In genomic region chr3:143443851-143444331, GRCh38 we compare ENCODE assay signal across 8 cellular contexts.
DNase-seq lines count a peak whose midpoint lies in the region; ATAC-seq and TF ChIP-seq lines count a peak whose summit lies in the region.

No MANE protein-coding gene starts in this region.

- peak overlapping the region; percentile 13 for H3K27ac Mint-ChIP-seq in activated B cell treated with CpG ODN at 0.5 μM for 24 hours

- ATAC-seq in activated B cell treated with CpG ODN at 0.5 μM for 24 hours (ENCODE audit: low read depth): no peak

- intact Hi-C loops in activated B cell treated with CpG ODN at 0.5 μM for 24 hours (cut with micrococcal nuclease): no loop called here
- intact Hi-C loops in posterior vena cava (cut with DNase I): no loop called here

- H3K4me3 ChIP-seq in fibroblast of villous mesenchyme (ENCODE audit: low read depth, low read length) (no peak overlapping the region), skeletal muscle cell (ENCODE audit: low read depth, low read length) (no peak overlapping the region)

- TF ChIP-seq CTCF in activated B cell treated with CpG ODN at 0.5 μM for 24 hours (IDR thresholded peaks at IDR 0.05): no peak
- no peak for TF ChIP-seq CTCF in fibroblast of villous mesenchyme (IDR thresholded peaks at IDR 0.05; ENCODE audit: insufficient read depth, low read depth, low read length)

- POLR2A ChIA-PET in activated B cell treated with CpG ODN at 0.5 μM for 24 hours (lab: Charles Lee): no interaction called here

- CTCF ChIA-PET in activated B cell treated with CpG ODN at 0.5 μM for 24 hours (lab: Charles Lee): no interaction called here

- H3K36me3 Mint-ChIP-seq in activated B cell treated with CpG ODN at 0.5 μM for 24 hours (ENCODE audit: low read depth): no peaks in the 10 kb centered on the region

- no peaks in the 10 kb centered on the region for H3K27me3 Mint-ChIP-seq in activated B cell treated with CpG ODN at 0.5 μM for 24 hours

- H3K4me1 Mint-ChIP-seq in activated B cell treated with CpG ODN at 0.5 μM for 24 hours: peaks cover 17% of the 10 kb centered on the region

- DNase-seq in A172 (ENCODE audit: low spot score) (peak; percentile 98), HPDE6-E6E7 (ENCODE audit: extremely low spot score) (peak; percentile 96), activated B cell treated with CpG ODN at 0.5 μM for 24 hours (no peak), fibroblast of villous mesenchyme (ENCODE audit: low read depth) (peak; percentile 94), skeletal muscle cell (ENCODE audit: low read depth) (peak; percentile 98), posterior vena cava (ENCODE audit: low spot score) (no peak), amygdala (lab: John Stamatoyannopoulos, UW) (no peak), NCI-H1048 (lab: John Stamatoyannopoulos, UW) (no peak)

- no peak overlapping the region for H3K4me3 Mint-ChIP-seq in activated B cell treated with CpG ODN at 0.5 μM for 24 hours

- H3K9me3 Mint-ChIP-seq in activated B cell treated with CpG ODN at 0.5 μM for 24 hours: no peaks in the 10 kb centered on the region

Comparison
In these comparisons a context has a peak if more than half of its experiments do, and no peak if none do; other contexts are left out.
1. DNase-seq: peak in A172 (single experiment), HPDE6-E6E7 (single experiment), fibroblast of villous mesenchyme (single experiment) and skeletal muscle cell (single experiment); none in activated B cell treated with CpG ODN at 0.5 μM for 24 hours (single experiment), posterior vena cava (single experiment), amygdala (0 of 56) and NCI-H1048 (single experiment).